In genomic region chr15:64247535-64247905, GRCh38 we compare ENCODE assay signal across 1 cellular context.
A peak's percentile ranks its signal among the peaks of the same experiment; 100 is the strongest.
TF ChIP-seq lines count a peak whose summit lies in the region.

No MANE protein-coding gene starts in this region.

TF ChIP-seq in K562, 482 proteins besides CTCF, POLR2A, EP300 and RAD21 (continued from another document):
- TF ChIP-seq ESRRB (CRISPR knock-in tag; IDR thresholded peaks at IDR 0.05; ENCODE audit: borderline replicate concordance) (no peak), SMAD2 (IDR thresholded peaks at IDR 0.05; ENCODE audit: low read depth, low read length) (no peak), MYC (IDR thresholded peaks at IDR 0.05; ENCODE audit: low read depth, low read length) (no peak), MYC (CRISPR knock-in tag; IDR thresholded peaks at IDR 0.05; ENCODE audit: borderline replicate concordance, low read depth) (no peak), ZBTB9 (CRISPR knock-in tag; IDR thresholded peaks at IDR 0.05) (no peak), ZBTB43 (CRISPR knock-in tag; IDR thresholded peaks at IDR 0.05) (no peak), ILK (tag; IDR thresholded peaks at IDR 0.05; ENCODE audit: borderline replicate concordance, low read depth) (no peak), TAF9B (IDR thresholded peaks at IDR 0.05; ENCODE audit: partially characterized antibody) (peak; percentile 1), AFF1 (IDR thresholded peaks at IDR 0.05; ENCODE audit: low read depth in 1 of 2, partially characterized antibody in 2 of 2) (no peak), ZKSCAN8 (CRISPR knock-in tag; IDR thresholded peaks at IDR 0.05) (no peak), MBD2 (IDR thresholded peaks at IDR 0.05; ENCODE audit: borderline replicate concordance, low read depth) (no peak), BDP1 (IDR thresholded peaks at IDR 0.05; ENCODE audit: insufficient read depth, insufficient read length) (no peak), FOXJ3 (CRISPR knock-in tag; IDR thresholded peaks at IDR 0.05) (no peak), NRF1 (conservative IDR thresholded peaks at IDR 0.05 in 1 of 2, IDR thresholded peaks at IDR 0.05 in 1 of 2) (no peak), GABPB2 (CRISPR knock-in tag; conservative IDR thresholded peaks at IDR 0.05) (no peak), ZBTB8A (IDR thresholded peaks at IDR 0.05; ENCODE audit: partially characterized antibody) (no peak)
- TF ChIP-seq, protein P1, sequence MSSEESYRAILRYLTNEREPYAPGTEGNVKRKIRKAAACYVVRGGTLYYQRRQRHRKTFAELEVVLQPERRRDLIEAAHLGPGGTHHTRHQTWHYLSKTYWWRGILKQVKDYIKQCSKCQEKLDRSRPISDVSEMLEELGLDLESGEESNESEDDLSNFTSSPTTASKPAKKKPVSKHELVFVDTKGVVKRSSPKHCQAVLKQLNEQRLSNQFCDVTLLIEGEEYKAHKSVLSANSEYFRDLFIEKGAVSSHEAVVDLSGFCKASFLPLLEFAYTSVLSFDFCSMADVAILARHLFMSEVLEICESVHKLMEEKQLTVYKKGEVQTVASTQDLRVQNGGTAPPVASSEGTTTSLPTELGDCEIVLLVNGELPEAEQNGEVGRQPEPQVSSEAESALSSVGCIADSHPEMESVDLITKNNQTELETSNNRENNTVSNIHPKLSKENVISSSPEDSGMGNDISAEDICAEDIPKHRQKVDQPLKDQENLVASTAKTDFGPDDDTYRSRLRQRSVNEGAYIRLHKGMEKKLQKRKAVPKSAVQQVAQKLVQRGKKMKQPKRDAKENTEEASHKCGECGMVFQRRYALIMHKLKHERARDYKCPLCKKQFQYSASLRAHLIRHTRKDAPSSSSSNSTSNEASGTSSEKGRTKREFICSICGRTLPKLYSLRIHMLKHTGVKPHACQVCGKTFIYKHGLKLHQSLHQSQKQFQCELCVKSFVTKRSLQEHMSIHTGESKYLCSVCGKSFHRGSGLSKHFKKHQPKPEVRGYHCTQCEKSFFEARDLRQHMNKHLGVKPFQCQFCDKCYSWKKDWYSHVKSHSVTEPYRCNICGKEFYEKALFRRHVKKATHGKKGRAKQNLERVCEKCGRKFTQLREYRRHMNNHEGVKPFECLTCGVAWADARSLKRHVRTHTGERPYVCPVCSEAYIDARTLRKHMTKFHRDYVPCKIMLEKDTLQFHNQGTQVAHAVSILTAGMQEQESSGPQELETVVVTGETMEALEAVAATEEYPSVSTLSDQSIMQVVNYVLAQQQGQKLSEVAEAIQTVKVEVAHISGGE (CRISPR knock-in tag; IDR thresholded peaks at IDR 0.05), result peak in 1 of 3 experiments; percentile 7; a peak in 1 of 6 replicates
- TF ChIP-seq, protein P2, sequence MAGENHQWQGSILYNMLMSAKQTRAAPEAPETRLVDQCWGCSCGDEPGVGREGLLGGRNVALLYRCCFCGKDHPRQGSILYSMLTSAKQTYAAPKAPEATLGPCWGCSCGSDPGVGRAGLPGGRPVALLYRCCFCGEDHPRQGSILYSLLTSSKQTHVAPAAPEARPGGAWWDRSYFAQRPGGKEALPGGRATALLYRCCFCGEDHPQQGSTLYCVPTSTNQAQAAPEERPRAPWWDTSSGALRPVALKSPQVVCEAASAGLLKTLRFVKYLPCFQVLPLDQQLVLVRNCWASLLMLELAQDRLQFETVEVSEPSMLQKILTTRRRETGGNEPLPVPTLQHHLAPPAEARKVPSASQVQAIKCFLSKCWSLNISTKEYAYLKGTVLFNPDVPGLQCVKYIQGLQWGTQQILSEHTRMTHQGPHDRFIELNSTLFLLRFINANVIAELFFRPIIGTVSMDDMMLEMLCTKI (IDR thresholded peaks at IDR 0.05; ENCODE audit: partially characterized antibody), result no peak
